In the genomic region with DNA sequence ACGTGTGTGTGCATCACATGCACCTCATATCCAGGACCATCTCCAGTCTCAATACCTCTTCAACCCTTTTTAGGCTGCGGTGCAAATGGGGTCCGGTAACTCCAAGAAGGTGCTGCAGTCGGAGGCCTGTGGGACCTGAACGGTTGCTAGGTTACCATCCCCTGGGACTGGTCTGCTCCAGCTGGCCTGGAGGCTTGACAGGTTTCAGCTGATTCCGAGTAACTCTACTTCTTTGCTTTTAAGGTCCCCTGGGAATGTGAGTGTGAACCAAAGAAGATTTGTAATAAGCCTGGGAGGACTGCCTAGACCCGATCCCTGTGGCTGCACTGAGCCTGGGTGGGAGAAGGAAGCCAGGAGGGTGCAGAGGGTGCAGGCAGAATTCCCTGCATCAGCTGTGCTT, we compare ENCODE assay signal across 15 cellular contexts.
DNase-seq lines count a peak whose midpoint lies in the region; ATAC-seq lines count a peak whose summit lies in the region.
"Had no signal": no experiment of that assay in that cellular context is flagged by ENCODE, and none has a peak within 500 bp of the region (broad histone marks: within the 10 kb centered on the region; RNA-seq: fewer than 3 reads in every experiment).

No MANE protein-coding gene starts in this region.

- peak overlapping the region in 4 of 6 donors; percentile 1 to 32 (median 6) for H3K27ac Mint-ChIP-seq in naive B cell
- H3K27ac Mint-ChIP-seq: activated CD4-positive, alpha-beta memory T cell treated with anti-CD3 and anti-CD28 coated beads for 36 hours; naive thymus-derived CD4-positive, alpha-beta T cell had no signal

- H2BK5ac ChIP-seq in trophoblast cell (ENCODE audit: low read depth, low read length, poor library complexity), result no peak overlapping the region

- no peak overlapping the region for H3K4me2 ChIP-seq in trophoblast cell (ENCODE audit: low read length)

- no peak overlapping the region for H3K23ac ChIP-seq in trophoblast cell (ENCODE audit: low read length)

- H3K79me1 ChIP-seq in trophoblast cell (ENCODE audit: low read length), result no peaks in the 10 kb centered on the region

- no peak for ATAC-seq in naive B cell (ENCODE audit: low read depth in 2 of 2)
- no peak for ATAC-seq in GM21717 (IDR thresholded peaks at IDR 0.05; ENCODE audit: unreplicated experiment)
- ATAC-seq: naive thymus-derived CD4-positive, alpha-beta T cell had no signal

- peaks cover 17 to 51% (median 33%) of the 10 kb centered on the region in 3 donors for H3K4me1 Mint-ChIP-seq in naive B cell
- H3K4me1 Mint-ChIP-seq: central memory CD8-positive, alpha-beta T cell; naive thymus-derived CD4-positive, alpha-beta T cell had no signal

- peak overlapping the region in 4 of 8 donors; percentile 26 to 71 (median 36) for H3K4me3 Mint-ChIP-seq in naive B cell
- H3K4me3 Mint-ChIP-seq: activated CD4-positive, alpha-beta memory T cell treated with anti-CD3 and anti-CD28 coated beads for 36 hours; central memory CD8-positive, alpha-beta T cell; naive thymus-derived CD4-positive, alpha-beta T cell had no signal

- H3K9me3 Mint-ChIP-seq in naive B cell, result peaks cover 0 to 5% (median 0%) of the 10 kb centered on the region in 7 donors
- H3K9me3 Mint-ChIP-seq: activated CD4-positive, alpha-beta memory T cell treated with anti-CD3 and anti-CD28 coated beads for 36 hours had no signal

- peaks cover 0 to 11% (median 7%) of the 10 kb centered on the region in 3 donors for H3K27me3 Mint-ChIP-seq in naive B cell
- H3K27me3 Mint-ChIP-seq: central memory CD8-positive, alpha-beta T cell had no signal

- H3K4me1 ChIP-seq in trophoblast cell (ENCODE audit: control insufficient read depth in 1 of 2, insufficient read depth in 2 of 2, low read length in 2 of 2), result no peaks in the 10 kb centered on the region
- H3K4me1 ChIP-seq: prostate gland had no signal

- H2BK12ac ChIP-seq in trophoblast cell (ENCODE audit: low read length), result no peak overlapping the region

- no peak overlapping the region for H2AFZ ChIP-seq in trophoblast cell (ENCODE audit: insufficient read depth, low read length, poor library complexity)

- no peak overlapping the region for H3K14ac ChIP-seq in trophoblast cell (ENCODE audit: low read length)

- H3K9me3 ChIP-seq in trophoblast cell (ENCODE audit: insufficient read depth, low read depth, low read length), result no peaks in the 10 kb centered on the region
- H3K9me3 ChIP-seq: prostate gland had no signal

- no CpG with 5 or more reads among the region's 7 CpGs for WGBS in trophoblast cell (ENCODE audit: extremely low coverage, insufficient coverage, insufficient read length)

- H3K36me3 ChIP-seq in trophoblast cell (ENCODE audit: control insufficient read depth in 1 of 2, insufficient read depth in 2 of 2, low read length in 2 of 2), result no peaks in the 10 kb centered on the region
- H3K36me3 ChIP-seq: prostate gland had no signal

- H3K79me2 ChIP-seq in trophoblast cell (ENCODE audit: control insufficient read depth, insufficient read depth, low read length, poor library complexity), result no peaks in the 10 kb centered on the region

- H4K91ac ChIP-seq in trophoblast cell (ENCODE audit: low read depth, low read length), result no peak overlapping the region

- no peak overlapping the region for H3K4me3 ChIP-seq in trophoblast cell (ENCODE audit: low read depth, low read length)
- H3K4me3 ChIP-seq: prostate gland had no signal

- DNase-seq in NCI-H748 (lab: John Stamatoyannopoulos, UW; ENCODE audit: unreplicated experiment) (peak; percentile 33), NCI-H748 treated with DMSO at 0.1 percent for 48 hours (lab: John Stamatoyannopoulos, UW) (no peak), ELF-1 (ENCODE audit: low read depth, low spot score) (peak; percentile 17), NCI-H524 treated with DMSO at 0.1 percent for 48 hours (lab: John Stamatoyannopoulos, UW) (peak; percentile 83), naive B cell (no peak), trophoblast cell (no peak)
- DNase-seq in activated CD4-positive, alpha-beta T cell treated with anti-CD3 and anti-CD28 coated beads for 1 hour, result no peak
- DNase-seq: activated CD4-positive, alpha-beta memory T cell treated with anti-CD3 and anti-CD28 coated beads for 36 hours; Calu3; naive thymus-derived CD4-positive, alpha-beta T cell; NCI-H1105 treated with DMSO at 0.1 percent for 48 hours; stimulated activated CD4-positive, alpha-beta T cell treated with anti-CD3 and anti-CD28 coated beads, Interleukin-15, amount 100 ng/mL, for 24 hours had no signal

- no peaks in the 10 kb centered on the region for H3K36me3 Mint-ChIP-seq in naive B cell
- H3K36me3 Mint-ChIP-seq: activated CD4-positive, alpha-beta memory T cell treated with anti-CD3 and anti-CD28 coated beads for 36 hours; naive thymus-derived CD4-positive, alpha-beta T cell had no signal

- no peak overlapping the region for H2AK5ac ChIP-seq in trophoblast cell (ENCODE audit: low read length)

- H2BK120ac ChIP-seq in trophoblast cell (ENCODE audit: insufficient read depth, low read length, poor library complexity), result no peak overlapping the region

- no peak overlapping the region for H4K8ac ChIP-seq in trophoblast cell (ENCODE audit: low read depth, low read length)

- no peak overlapping the region for H3K9ac ChIP-seq in trophoblast cell (ENCODE audit: low read length)

- H3K4ac ChIP-seq in trophoblast cell (ENCODE audit: low read depth, low read length), result no peak overlapping the region

- H4K12ac ChIP-seq in trophoblast cell (ENCODE audit: low read depth, low read length), result no peak overlapping the region

- H3K27me3 ChIP-seq in trophoblast cell (ENCODE audit: insufficient read depth, low read length), result no peaks in the 10 kb centered on the region

- no peak overlapping the region for H3K18ac ChIP-seq in trophoblast cell (ENCODE audit: low read length)

- H3K27ac ChIP-seq in trophoblast cell (ENCODE audit: low read depth, low read length), result no peak overlapping the region
- H3K27ac ChIP-seq: prostate gland had no signal

Comparison
In these comparisons a context has a peak if more than half of its experiments do, and no peak if none do; other contexts are left out.
1. DNase-seq: peak in NCI-H748 (single experiment), ELF-1 (single experiment) and NCI-H524 treated with DMSO at 0.1 percent for 48 hours (single experiment); none in NCI-H748 treated with DMSO at 0.1 percent for 48 hours (single experiment), naive B cell (single experiment), activated CD4-positive, alpha-beta T cell treated with anti-CD3 and anti-CD28 coated beads for 1 hour (single experiment) and trophoblast cell (0 of 2).